ENCODE assay signal across 8 cellular contexts in the genomic region with DNA sequence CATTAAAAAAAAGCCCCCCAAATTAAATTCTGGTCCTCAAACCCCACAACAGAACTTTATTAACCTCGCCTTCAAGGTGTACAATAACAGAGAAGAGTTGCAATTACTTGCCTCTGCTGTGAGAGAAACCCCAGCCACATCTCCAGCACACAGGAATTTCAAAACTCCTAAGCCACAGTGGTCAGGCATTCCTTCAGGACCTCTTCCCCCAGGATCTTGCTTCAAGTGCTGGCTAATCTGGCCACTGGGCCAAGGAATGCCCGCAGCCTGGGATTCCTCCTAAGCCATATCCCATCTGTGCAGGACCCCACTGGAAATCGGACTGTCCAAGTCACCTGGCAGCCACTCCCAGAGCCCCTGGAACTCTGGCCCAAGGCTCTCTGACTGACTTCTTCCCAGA.
DNase-seq lines count a peak whose midpoint lies in the region; TF ChIP-seq lines count a peak whose summit lies in the region.
"Not testable (repeated sequence)": the region's sequence is repeated elsewhere in the genome, so short reads cannot be mapped to it uniquely, and the experiment has no call there.

No MANE protein-coding gene starts in this region.

- not testable (repeated sequence) for H3K27me3 ChIP-seq in H7 (ENCODE audit: control insufficient read depth, insufficient read depth, low read length); HUES64 (ENCODE audit: insufficient read depth, low read length); iPS-18a (ENCODE audit: control insufficient read depth, insufficient read depth, low read length)

- H3K36me3 ChIP-seq in H7 (replicated peaks; ENCODE audit: control insufficient read depth, insufficient read depth, low read length); HUES64 (ENCODE audit: insufficient read depth, low read length); iPS-18a (ENCODE audit: control insufficient read depth, low read depth, low read length): not testable (repeated sequence)

- not testable (repeated sequence) for H3K4me1 Mint-ChIP-seq in type B pancreatic cell (ENCODE audit: unreplicated experiment)

- H3K4me3 Mint-ChIP-seq in type B pancreatic cell = not testable (repeated sequence)

- H3K4me1 ChIP-seq in HUES64 (ENCODE audit: insufficient read depth, low read length) (peaks cover 23% of the 10 kb centered on the region), iPS-18a (ENCODE audit: control insufficient read depth, low read depth, low read length) (peaks cover 19% of the 10 kb centered on the region)

- DNase-seq in EH (ENCODE audit: low read depth) (peak; percentile 13), amniotic epithelial cell (ENCODE audit: low read depth) (peak; percentile 89), astrocyte of the hippocampus (ENCODE audit: low read depth, low spot score) (peak; percentile 68), myocyte (ENCODE audit: low read depth) (peak; percentile 79)
- DNase-seq in H7; type B pancreatic cell (ENCODE audit: extremely low spot score, unreplicated experiment): not testable (repeated sequence)

- not testable (repeated sequence) for H3K9ac ChIP-seq in HUES64 (ENCODE audit: low read depth, low read length); iPS-18a (ENCODE audit: low read length)

- not testable (repeated sequence) for H3K36me3 Mint-ChIP-seq in type B pancreatic cell

- H3K4me3 ChIP-seq in H7 (ENCODE audit: insufficient read depth, low read depth, low read length) (peak overlapping the region; percentile 42), HUES64 (ENCODE audit: low read length) (0 out of 2 replicates have a peak overlapping the region, but pooled peaks have one; percentile 28), iPS-18a (ENCODE audit: low read length) (peak overlapping the region; percentile 44)

- not testable (repeated sequence) for H3K27me3 Mint-ChIP-seq in type B pancreatic cell

- H3K27ac ChIP-seq in HUES64 (ENCODE audit: low read depth, low read length); iPS-18a (ENCODE audit: low read length): not testable (repeated sequence)

- H3K9me3 Mint-ChIP-seq in type B pancreatic cell = not testable (repeated sequence)

- H3K9me3 ChIP-seq in HUES64 (ENCODE audit: insufficient read depth, low read depth, low read length); iPS-18a (ENCODE audit: control insufficient read depth, low read depth, low read length): not testable (repeated sequence)

- not testable (repeated sequence) for H3K27ac Mint-ChIP-seq in type B pancreatic cell

- TF ChIP-seq CTCF in type B pancreatic cell (conservative IDR thresholded peaks at IDR 0.05) = peak; percentile 2

- 90% methylated on average over 3 of the region's 3 CpGs for WGBS in HUES64
